Comparison of ENCODE assay signal across 33 cellular contexts in genomic region chr4:6049972-6050371, GRCh38. TPM values are rescaled to one million over a fixed set of nuclear protein-coding genes. Genes with fewer than 3 reads are reported as not detected.
"Had no signal": no experiment of that assay in that cellular context is flagged by ENCODE, and none has a peak within 500 bp of the region (broad histone marks: within the 10 kb centered on the region; RNA-seq: fewer than 3 reads in every experiment).

No MANE protein-coding gene starts in this region.

- H3K27me3 Mint-ChIP-seq: activated CD4-positive, alpha-beta memory T cell treated with anti-CD3 and anti-CD28 coated beads for 36 hours; activated CD4-positive, alpha-beta T cell treated with anti-CD3 and anti-CD28 coated beads, Interleukin-2, amount 10 ng/mL, durations not matched to agents 24 days and 14 days; activated naive CD8-positive, alpha-beta T cell treated with anti-CD3 and anti-CD28 coated beads for 36 hours; central memory CD8-positive, alpha-beta T cell had no signal

- H3K4me1 ChIP-seq: ascending aorta, breast epithelium, heart right ventricle, parathyroid adenoma, psoas muscle, spleen, tibial nerve had no signal

- H3K79me2 ChIP-seq: parathyroid adenoma had no signal

- H3K4me3 Mint-ChIP-seq: activated CD4-positive, alpha-beta memory T cell treated with anti-CD3 and anti-CD28 coated beads for 36 hours; activated CD4-positive, alpha-beta T cell treated with anti-CD3 and anti-CD28 coated beads, Interleukin-2, amount 10 ng/mL, durations not matched to agents 24 days and 14 days; activated naive CD4-positive, alpha-beta T cell treated with anti-CD3 and anti-CD28 coated beads for 36 hours; activated naive CD8-positive, alpha-beta T cell treated with anti-CD3 and anti-CD28 coated beads for 36 hours; activated T-helper 1 cell treated with anti-CD3 and anti-CD28 coated beads, Interleukin-12 subunit alpha, Interleukin-12 subunit beta, Interleukin-2, Interleukin-4 antibody, amounts not matched to agents 30 ng/mL and 10 ng/mL and 1 ng/mL, durations not matched to agents 14 hours and 24 hours and 36 hours; central memory CD8-positive, alpha-beta T cell; naive thymus-derived CD4-positive, alpha-beta T cell; T-helper 1 cell treated with Interleukin-12 subunit alpha and Interleukin-12 subunit beta and Interleukin-4 antibody, amounts not matched to agents 30 μg/mL and 1 μg/mL, for 36 hours had no signal

- H3K27me3 ChIP-seq: ascending aorta, tibial nerve had no signal

- H3K27ac Mint-ChIP-seq: activated CD4-positive, alpha-beta memory T cell treated with anti-CD3 and anti-CD28 coated beads for 36 hours; activated CD4-positive, alpha-beta T cell treated with anti-CD3 and anti-CD28 coated beads, Interleukin-2, amount 10 ng/mL, durations not matched to agents 24 days and 14 days; activated naive CD4-positive, alpha-beta T cell treated with anti-CD3 and anti-CD28 coated beads for 36 hours; activated naive CD8-positive, alpha-beta T cell treated with anti-CD3 and anti-CD28 coated beads for 36 hours; activated T-helper 1 cell treated with anti-CD3 and anti-CD28 coated beads, Interleukin-12 subunit alpha, Interleukin-12 subunit beta, Interleukin-2, Interleukin-4 antibody, amounts not matched to agents 30 ng/mL and 10 ng/mL and 1 ng/mL, durations not matched to agents 14 hours and 24 hours and 36 hours; naive thymus-derived CD4-positive, alpha-beta T cell; T-helper 1 cell treated with Interleukin-12 subunit alpha and Interleukin-12 subunit beta and Interleukin-4 antibody, amounts not matched to agents 30 μg/mL and 1 μg/mL, for 36 hours had no signal

- FAIRE-seq: colon, TTC549 had no signal

- H3K36me3 Mint-ChIP-seq: activated naive CD8-positive, alpha-beta T cell treated with anti-CD3 and anti-CD28 coated beads for 36 hours had no signal

- H2AFZ ChIP-seq: parathyroid adenoma had no signal

- H3K9me3 ChIP-seq: ascending aorta, breast epithelium, esophagus squamous epithelium, heart right ventricle, psoas muscle, spleen, tibial nerve had no signal

- H3K27ac ChIP-seq: ascending aorta, breast epithelium, epithelial cell of prostate, esophagus squamous epithelium, heart right ventricle, parathyroid adenoma, psoas muscle, spleen, tibial nerve, WERI-Rb-1 had no signal

- H3K9me3 Mint-ChIP-seq: activated CD4-positive, alpha-beta memory T cell treated with anti-CD3 and anti-CD28 coated beads for 36 hours; activated CD4-positive, alpha-beta T cell treated with anti-CD3 and anti-CD28 coated beads, Interleukin-2, amount 10 ng/mL, durations not matched to agents 24 days and 14 days; activated naive CD4-positive, alpha-beta T cell treated with anti-CD3 and anti-CD28 coated beads for 36 hours; activated naive CD8-positive, alpha-beta T cell treated with anti-CD3 and anti-CD28 coated beads for 36 hours; activated T-helper 1 cell treated with anti-CD3 and anti-CD28 coated beads, Interleukin-12 subunit alpha, Interleukin-12 subunit beta, Interleukin-2, Interleukin-4 antibody, amounts not matched to agents 30 ng/mL and 10 ng/mL and 1 ng/mL, durations not matched to agents 14 hours and 24 hours and 36 hours; central memory CD8-positive, alpha-beta T cell; T-helper 1 cell treated with Interleukin-12 subunit alpha and Interleukin-12 subunit beta and Interleukin-4 antibody, amounts not matched to agents 30 μg/mL and 1 μg/mL, for 36 hours had no signal

- H3K4me3 ChIP-seq: ascending aorta, breast epithelium, esophagus squamous epithelium, heart right ventricle, lung, psoas muscle, spleen, tibial nerve had no signal

- DNase-seq: activated CD4-positive, alpha-beta memory T cell treated with anti-CD3 and anti-CD28 coated beads for 36 hours; activated CD4-positive, alpha-beta T cell treated with anti-CD3 and anti-CD28 coated beads, Interleukin-2, amount 10 ng/mL, durations not matched to agents 24 days and 14 days; activated CD4-positive, CD25-positive, alpha-beta regulatory T cell treated with anti-CD3 and anti-CD28 coated beads, Interleukin-2, amount 50 U/mL, for 72 hours; activated CD8-positive, alpha-beta memory T cell treated with anti-CD3 and anti-CD28 coated beads, Interleukin-2, amount 50 U/mL, for 4 hours; activated effector memory CD4-positive, alpha-beta T cell treated with anti-CD3 and anti-CD28 coated beads, Interleukin-2, amount 50 U/mL, for 16 hours; activated naive CD4-positive, alpha-beta T cell treated with anti-CD3 and anti-CD28 coated beads for 36 hours; activated naive CD8-positive, alpha-beta T cell treated with anti-CD3 and anti-CD28 coated beads for 36 hours; activated T-cell treated with anti-CD3 and anti-CD28 coated beads, Interleukin-2, amount 50 U/mL, for 1 hour; dermis blood vessel endothelial cell; effector CD4-positive, alpha-beta T cell; esophagus squamous epithelium; foreskin melanocyte; heart right ventricle; naive thymus-derived CD4-positive, alpha-beta T cell; psoas muscle; spleen; stimulated activated naive CD4-positive, alpha-beta T cell; T-helper 9 cell; WERI-Rb-1 had no signal

- ATAC-seq: left lobe of liver; naive thymus-derived CD4-positive, alpha-beta T cell; psoas muscle had no signal

- H3K9ac ChIP-seq: parathyroid adenoma had no signal

- H3K36me3 ChIP-seq: ascending aorta, breast epithelium, esophagus squamous epithelium, heart right ventricle, spleen, tibial nerve, WERI-Rb-1 had no signal

- H3K4me1 Mint-ChIP-seq: activated CD4-positive, alpha-beta T cell treated with anti-CD3 and anti-CD28 coated beads, Interleukin-2, amount 10 ng/mL, durations not matched to agents 24 days and 14 days; activated naive CD8-positive, alpha-beta T cell treated with anti-CD3 and anti-CD28 coated beads for 36 hours had no signal

RNA-seq across cellular contexts. Expression of gene C4orf50, which starts 31.7 kb away (rescaled TPM):
- total RNA-seq: activated naive CD4-positive, alpha-beta T cell treated with anti-CD3 and anti-CD28 coated beads for 36 hours; activated naive CD8-positive, alpha-beta T cell treated with anti-CD3 and anti-CD28 coated beads for 36 hours; ascending aorta; glomerular endothelial cell; kidney epithelial cell; left lobe of liver; psoas muscle had no signal
- polyA plus RNA-seq: heart right ventricle; naive thymus-derived CD4-positive, alpha-beta T cell; psoas muscle had no signal
